8 cellular contexts compared by ENCODE assay signal in genomic region chr17:67469208-67469980, GRCh38.
DNase-seq lines count a peak whose midpoint lies in the region; ATAC-seq and TF ChIP-seq lines count a peak whose summit lies in the region.

No MANE protein-coding gene starts in this region.

- H3K9ac ChIP-seq in HUES64 (ENCODE audit: low read depth, low read length) (no peak overlapping the region), GM23248 (no peak overlapping the region)

- H2AFZ ChIP-seq in GM23248: no peak overlapping the region

- no peak for DNase-seq in activated CD4-positive, alpha-beta T cell treated with anti-CD3 and anti-CD28 coated beads, Interleukin-2, amount 10 ng/mL, durations not matched to agents 7 days and 5 days
- DNase-seq in head of caudate nucleus (peak; percentile 38 to 96 (median 76)), psoas muscle (no peak), GM23248 (no peak), NCI-H2081 treated with DMSO at 0.1 percent for 48 hours (lab: John Stamatoyannopoulos, UW) (no peak)

- H3F3A ChIP-seq in GM23248 (ENCODE audit: insufficient read depth): peaks cover 7% of the 10 kb centered on the region; the same call in 1 of the 2 replicates

- POLR2A ChIA-PET in activated CD4-positive, alpha-beta T cell treated with anti-CD3 and anti-CD28 coated beads, Interleukin-2, amount 10 ng/mL, durations not matched to agents 7 days and 5 days (lab: Charles Lee): interaction anchor here (0.6 to 0.7 kb wide), 2 partner anchors 29 to 77 kb away, joined by 3 read pairs; no protein-coding TSS in a partner anchor

- H3K9me3 ChIP-seq in HUES64 (ENCODE audit: insufficient read depth, low read depth, low read length): peaks cover 5% of the 10 kb centered on the region; the same call in 1 of the 2 replicates
- H3K9me3 ChIP-seq in psoas muscle: no peaks in the 10 kb centered on the region
- H3K9me3 ChIP-seq in GM23248 (ENCODE audit: low read depth): no peaks in the 10 kb centered on the region

- peaks cover 61% of the 10 kb centered on the region for H3K4me1 Mint-ChIP-seq in activated CD4-positive, alpha-beta T cell treated with anti-CD3 and anti-CD28 coated beads, Interleukin-2, amount 10 ng/mL, durations not matched to agents 7 days and 5 days

- H3K27me3 Mint-ChIP-seq in activated CD4-positive, alpha-beta T cell treated with anti-CD3 and anti-CD28 coated beads, Interleukin-2, amount 10 ng/mL, durations not matched to agents 7 days and 5 days: no peaks in the 10 kb centered on the region

- H3K9me2 ChIP-seq in GM23248 (ENCODE audit: insufficient read depth): no peaks in the 10 kb centered on the region

- H4K20me1 ChIP-seq in GM23248 (ENCODE audit: insufficient read depth): no peaks in the 10 kb centered on the region

- H3K4me3 ChIP-seq in HUES64 (ENCODE audit: low read length): no peak overlapping the region
- H3K4me3 ChIP-seq in psoas muscle: no peak overlapping the region
- H3K4me3 ChIP-seq in GM23248: no peak overlapping the region

- H3K27ac ChIP-seq in HUES64 (ENCODE audit: low read depth, low read length) (peak overlapping the region; percentile 13; the same call in 1 of the 2 replicates), psoas muscle (peak overlapping the region; percentile 50), GM23248 (no peak overlapping the region)

- H3K4me1 ChIP-seq in HUES64 (ENCODE audit: insufficient read depth, low read length) (peaks cover 18% of the 10 kb centered on the region), psoas muscle (no peaks in the 10 kb centered on the region), GM23248 (ENCODE audit: insufficient read depth) (peaks cover 7% of the 10 kb centered on the region)

- WGBS in HUES64: 60% methylated on average over 13 of the region's 13 CpGs
- 23 to 54% (median 45%) methylated on average over 13 of the region's 13 CpGs for WGBS in psoas muscle, 3 donors
- 86 to 87% methylated on average over 12 to 13 of the region's 13 CpGs for WGBS in GM23248 (ENCODE audit: low coverage in 1 of 2, low lambda C conversion rate in 2 of 2, missing lambda C conversion rate in 2 of 2), 2 experiments

- no peaks in the 10 kb centered on the region for H3K36me3 ChIP-seq in HUES64 (ENCODE audit: insufficient read depth, low read length)
- H3K36me3 ChIP-seq in psoas muscle (ENCODE audit: insufficient read depth in 1 of 2, low read depth in 1 of 2): no peaks in the 10 kb centered on the region
- no peaks in the 10 kb centered on the region for H3K36me3 ChIP-seq in GM23248 (ENCODE audit: low read depth)

- H3K27ac Mint-ChIP-seq in activated CD4-positive, alpha-beta T cell treated with anti-CD3 and anti-CD28 coated beads, Interleukin-2, amount 10 ng/mL, durations not matched to agents 7 days and 5 days: peak overlapping the region; percentile 86

- peaks cover 38% of the 10 kb centered on the region for H3K79me2 ChIP-seq in GM23248 (ENCODE audit: insufficient read depth)

- in situ Hi-C loops in GM23248 (cut with MboI): no loop called here

- CTCF ChIA-PET in activated CD4-positive, alpha-beta T cell treated with anti-CD3 and anti-CD28 coated beads, Interleukin-2, amount 10 ng/mL, durations not matched to agents 7 days and 5 days (lab: Charles Lee): interaction anchor here (0.9 to 7.1 kb wide), 5 partner anchors 10 to 91 kb away, joined by 3 to 84 read pairs (median 6); partner anchors contain the start of gene PITPNC1

- ATAC-seq in psoas muscle (no peak), GM19035 (IDR thresholded peaks at IDR 0.05; ENCODE audit: unreplicated experiment) (no peak), GM18858 (IDR thresholded peaks at IDR 0.05; ENCODE audit: unreplicated experiment) (no peak)

- intact Hi-C loops in head of caudate nucleus (cut with DNase I): no loop called here
- intact Hi-C loops in psoas muscle (cut with DNase I): no loop called here

- peak overlapping the region; percentile 4 for H3K4me3 Mint-ChIP-seq in activated CD4-positive, alpha-beta T cell treated with anti-CD3 and anti-CD28 coated beads, Interleukin-2, amount 10 ng/mL, durations not matched to agents 7 days and 5 days

- peaks cover 4% of the 10 kb centered on the region for H3K9me3 Mint-ChIP-seq in activated CD4-positive, alpha-beta T cell treated with anti-CD3 and anti-CD28 coated beads, Interleukin-2, amount 10 ng/mL, durations not matched to agents 7 days and 5 days

- no peak for TF ChIP-seq CTCF in psoas muscle (IDR thresholded peaks at IDR 0.05)

- no peak overlapping the region for H3K4me2 ChIP-seq in GM23248 (ENCODE audit: unreplicated experiment)

- H3K27me3 ChIP-seq in HUES64 (ENCODE audit: insufficient read depth, low read length): no peaks in the 10 kb centered on the region
- H3K27me3 ChIP-seq in psoas muscle (ENCODE audit: insufficient read depth in 3 of 3, low read length in 2 of 3): no peaks in the 10 kb centered on the region
- no peaks in the 10 kb centered on the region for H3K27me3 ChIP-seq in GM23248 (replicated peaks; ENCODE audit: insufficient read depth)

- H3K36me3 Mint-ChIP-seq in activated CD4-positive, alpha-beta T cell treated with anti-CD3 and anti-CD28 coated beads, Interleukin-2, amount 10 ng/mL, durations not matched to agents 7 days and 5 days (ENCODE audit: low read depth): peaks cover 18% of the 10 kb centered on the region

Comparison
In these comparisons a context has a peak if more than half of its experiments do, and no peak if none do; other contexts are left out.
1. DNase-seq: peak in head of caudate nucleus (42 of 42); none in activated CD4-positive, alpha-beta T cell treated with anti-CD3 and anti-CD28 coated beads, Interleukin-2, amount 10 ng/mL, durations not matched to agents 7 days and 5 days (single experiment), psoas muscle (0 of 2), GM23248 (single experiment) and NCI-H2081 treated with DMSO at 0.1 percent for 48 hours (single experiment).